In the genomic region with DNA sequence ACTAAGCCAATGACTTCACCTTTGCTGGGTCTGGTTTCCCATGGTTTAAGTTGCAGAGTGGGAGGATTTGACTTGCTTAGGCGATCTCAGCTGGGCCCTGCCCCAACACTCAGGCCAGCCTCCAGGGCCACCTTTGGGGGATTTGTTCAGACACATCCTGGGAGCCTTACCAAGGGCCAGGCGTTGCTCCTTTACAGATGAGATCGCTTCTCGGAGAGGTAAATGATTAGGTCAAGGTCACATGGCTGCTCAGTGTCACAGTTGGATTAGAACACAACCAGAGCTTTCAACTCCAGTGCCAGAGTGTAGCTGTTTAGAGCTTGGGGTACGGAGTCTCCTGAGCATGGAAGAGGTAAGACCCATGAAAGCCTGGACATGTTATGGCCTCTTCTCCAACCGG, we compare ENCODE assay signal across 24 cellular contexts. TPM values are rescaled to one million over a fixed set of nuclear protein-coding genes. Genes with fewer than 3 reads are reported as not detected.
"Had no signal": no experiment of that assay in that cellular context is flagged by ENCODE, and none has a peak within 500 bp of the region (broad histone marks: within the 10 kb centered on the region; RNA-seq: fewer than 3 reads in every experiment).

No MANE protein-coding gene starts in this region.

- ATAC-seq: activated CD8-positive, alpha-beta memory T cell treated with anti-CD3 and anti-CD28 coated beads, Interleukin-2, amount 10 ng/mL, durations not matched to agents 7 days and 5 days; T-helper 17 cell had no signal

- DNase-seq: activated B cell treated with CpG ODN at 0.5 μM for 24 hours; activated CD4-positive, alpha-beta T cell treated with anti-CD3 and anti-CD28 coated beads for 1 hour; activated CD4-positive, alpha-beta T cell treated with anti-CD3 and anti-CD28 coated beads, Interleukin-2, amount 10 ng/mL, durations not matched to agents 24 days and 14 days; activated CD4-positive, alpha-beta T cell treated with anti-CD3 and anti-CD28 coated beads, Interleukin-2, amount 50 U/mL, for 48 hours; activated CD8-positive, alpha-beta memory T cell treated with anti-CD3 and anti-CD28 coated beads, Interleukin-2, amount 10 ng/mL, durations not matched to agents 7 days and 5 days; activated effector memory CD4-positive, alpha-beta T cell treated with Interleukin-2 at 50 U/mL for 16 hours; activated naive CD4-positive, alpha-beta T cell; activated T-cell treated with anti-CD3 and anti-CD28 coated beads, Interleukin-2, amount 50 U/mL, for 24 hours; aorta; KG1; MV-4-11; NCI-H1092 treated with DMSO at 0.1 percent for 48 hours; NCI-H1417 treated with DMSO at 0.1 percent for 48 hours; NCI-H1694; NCI-H2029 treated with DMSO at 0.1 percent for 48 hours; NCI-H345; NCI-H510A; NCI-H526 treated with DMSO at 0.1 percent for 48 hours; NCI-H82; SIG-M5; T-helper 17 cell; T-helper 9 cell had no signal

RNA-seq across cellular contexts. Expression of a gene that starts 57.5 kb away (rescaled TPM):
- total RNA-seq: OCI-LY7 had no signal
- polyA plus RNA-seq: IgD-negative memory B cell had no signal
